ENCODE assay signal across 7 cellular contexts in genomic region chr5:66554211-66554610, GRCh38. TPM values are rescaled to one million over a fixed set of nuclear protein-coding genes. Genes with fewer than 3 reads are reported as not detected.
A peak's percentile ranks its signal among the peaks of the same experiment; 100 is the strongest.
DNase-seq lines count a peak whose midpoint lies in the region; ATAC-seq, FAIRE-seq and TF ChIP-seq lines count a peak whose summit lies in the region.

No MANE protein-coding gene starts in this region.

- H3K36me3 ChIP-seq in H1 (ENCODE audit: control insufficient read depth in 2 of 4, insufficient read depth in 4 of 4, low read length in 3 of 4), result no peaks in the 10 kb centered on the region

- TF ChIP-seq RAD21 in H1 (IDR thresholded peaks at IDR 0.05 in 1 of 2, conservative IDR thresholded peaks at IDR 0.05 in 1 of 2; ENCODE audit: low read depth in 2 of 2, low read length in 2 of 2), result no peak

- H3K14ac ChIP-seq in H1 (ENCODE audit: insufficient read length), result no peak overlapping the region

- peak; percentile 6 for DNase-seq in NCI-H2029 treated with DMSO at 0.1 percent for 48 hours (lab: John Stamatoyannopoulos, UW)
- DNase-seq in H1 (ENCODE audit: low read depth in 1 of 2, low spot score in 2 of 2), result no peak
- no peak for DNase-seq in WTC11 (ENCODE audit: low spot score)
- DNase-seq in NCI-H187 (lab: John Stamatoyannopoulos, UW), result no peak
- DNase-seq in epidermal melanocyte (ENCODE audit: insufficient read length, low spot score), result no peak

- no peak overlapping the region for H2BK20ac ChIP-seq in H1 (ENCODE audit: low read length)

- H3K56ac ChIP-seq in H1 (replicated peaks; ENCODE audit: insufficient read length, low read depth, low read length), result no peak overlapping the region

- no peak overlapping the region for H3K4me3 ChIP-seq in H1 (ENCODE audit: extremely low read depth in 1 of 4, insufficient read depth in 2 of 4, low read depth in 3 of 4, low read length in 4 of 4)

- no peak overlapping the region for H2BK15ac ChIP-seq in H1 (ENCODE audit: low read length)

- no peaks in the 10 kb centered on the region for H3K4me1 ChIP-seq in H1 (replicated peaks in 1 of 4; ENCODE audit: control insufficient read depth in 3 of 4, insufficient read depth in 4 of 4, low read length in 3 of 4)

- no peak overlapping the region for H3K18ac ChIP-seq in H1 (ENCODE audit: extremely low read depth, low read length)

- H3K4me1 Mint-ChIP-seq in WTC11, result no peaks in the 10 kb centered on the region

- whole genome bisulfite sequencing in H1 (ENCODE audit: extremely low coverage in 1 of 2, insufficient coverage in 1 of 2, insufficient read length in 1 of 2, insufficient replicate concordance in 2 of 2, low coverage in 1 of 2, low lambda C conversion rate in 2 of 2, missing lambda C conversion rate in 1 of 2), 2 experiments, result 88% methylated on average over 4 of the region's 4 CpGs; no CpG with 5 or more reads in 1 of the 2 experiments

- peak overlapping the region; percentile 52; the same call in 1 of the 2 replicates for H2AFZ ChIP-seq in H1 (ENCODE audit: low read length)

- no peak for TF ChIP-seq EP300 in H1 (IDR thresholded peaks at IDR 0.05; ENCODE audit: borderline replicate concordance in 1 of 2, low read depth in 2 of 2, low read length in 2 of 2)

- H3K4me2 ChIP-seq in H1 (ENCODE audit: insufficient read depth in 1 of 2, low read depth in 2 of 2, low read length in 2 of 2), result no peak overlapping the region

- peaks cover 0 to 3% of the 10 kb centered on the region in 2 experiments; a peak in 1 of 4 replicates for H3K9me3 ChIP-seq in H1 (ENCODE audit: insufficient read depth in 2 of 2, low read depth in 1 of 2, low read length in 1 of 2)

- TF ChIP-seq CTCF in H1 (IDR thresholded peaks at IDR 0.05; ENCODE audit: control extremely low read depth in 1 of 3, insufficient read depth in 1 of 3, low read depth in 1 of 3, low read length in 3 of 3), result no peak
- no peak for TF ChIP-seq CTCF in WTC11 (IDR thresholded peaks at IDR 0.05)

- no peak overlapping the region for H4K8ac ChIP-seq in H1 (ENCODE audit: extremely low read depth, insufficient read depth, low read length)

- H3K36me3 Mint-ChIP-seq in WTC11, result peaks cover 3% of the 10 kb centered on the region

- peak; percentile 98 for ATAC-seq in GM18909 (IDR thresholded peaks at IDR 0.05; ENCODE audit: poor library complexity, unreplicated experiment)
- peak; percentile 96 for ATAC-seq in HG02763 (IDR thresholded peaks at IDR 0.05; ENCODE audit: unreplicated experiment)
- ATAC-seq in WTC11, result no peak

- TF ChIP-seq POLR2A in H1 (IDR thresholded peaks at IDR 0.05; ENCODE audit: control extremely low read depth in 1 of 2, low read depth in 2 of 2, low read length in 2 of 2), result no peak

- FAIRE-seq in H1 (lab: Jason Lieb, UNC), result no peak

- H4K91ac ChIP-seq in H1 (replicated peaks; ENCODE audit: insufficient read length, low read length), result no peak overlapping the region

- no peak overlapping the region for H3K9ac ChIP-seq in H1 (replicated peaks in 1 of 4; ENCODE audit: extremely low read depth in 1 of 4, low read depth in 3 of 4, low read length in 3 of 4)

- CTCF ChIA-PET in H1 (lab: Charles Lee; ENCODE audit: partially characterized antibody), result interaction anchor here (1.4 kb wide), 1 partner anchor 248 kb away, joined by 4 read pairs; no protein-coding TSS in a partner anchor
- CTCF ChIA-PET in WTC11 (lab: Charles Lee), result no interaction called here

- H3K27me3 Mint-ChIP-seq in WTC11 (ENCODE audit: low read depth), result no peaks in the 10 kb centered on the region

- POLR2A ChIA-PET in H1 (lab: Charles Lee; ENCODE audit: partially characterized antibody) (no interaction called here), WTC11 (lab: Charles Lee) (no interaction called here)

- H3K23ac ChIP-seq in H1 (ENCODE audit: insufficient read length), result no peak overlapping the region

- no peaks in the 10 kb centered on the region for H3K79me1 ChIP-seq in H1 (ENCODE audit: low read depth, low read length)

- no peak overlapping the region for H2AK5ac ChIP-seq in H1 (ENCODE audit: low read depth, low read length)

- no peaks in the 10 kb centered on the region for H3K23me2 ChIP-seq in H1 (ENCODE audit: low read depth, low read length)

- H4K20me1 ChIP-seq in H1 (replicated peaks in 1 of 2; ENCODE audit: control insufficient read depth in 1 of 2, insufficient read depth in 2 of 2, low read length in 2 of 2), result no peaks in the 10 kb centered on the region

- no peak overlapping the region for H3K4me3 Mint-ChIP-seq in WTC11

- no peak overlapping the region for H3K27ac Mint-ChIP-seq in WTC11

- H2BK5ac ChIP-seq in H1 (ENCODE audit: low read depth, low read length), result no peak overlapping the region

- H3K79me2 ChIP-seq in H1 (ENCODE audit: control insufficient read depth in 1 of 2, insufficient read depth in 2 of 2, low read length in 2 of 2), result no peaks in the 10 kb centered on the region

- H3K27me3 ChIP-seq in H1 (replicated peaks in 1 of 4; ENCODE audit: control insufficient read depth in 3 of 4, extremely low read depth in 1 of 4, insufficient read depth in 3 of 4, low read length in 3 of 4), result no peaks in the 10 kb centered on the region

- no peak overlapping the region for H4K5ac ChIP-seq in H1 (ENCODE audit: insufficient read length, low read depth, low read length)

- no peak overlapping the region for H2BK120ac ChIP-seq in H1 (replicated peaks; ENCODE audit: low read depth, low read length)

- no peak overlapping the region for H3K4ac ChIP-seq in H1 (replicated peaks; ENCODE audit: insufficient read length, low read depth, low read length)

- no peak overlapping the region for H3K27ac ChIP-seq in H1 (ENCODE audit: low read depth, low read length)

- H3K9me3 Mint-ChIP-seq in WTC11, result peaks cover 16% of the 10 kb centered on the region

- no peak overlapping the region for H2BK12ac ChIP-seq in H1 (ENCODE audit: low read depth, low read length)

TF ChIP-seq in H1, 55 proteins besides CTCF, POLR2A, EP300 and RAD21:
- TF ChIP-seq TAF7 (optimal IDR thresholded peaks at IDR 0.05; ENCODE audit: borderline replicate concordance, low read depth, low read length), result no peak
- TF ChIP-seq EZH2 (IDR thresholded peaks at IDR 0.05; ENCODE audit: low read depth, low read length, severe bottlenecking), result no peak
- TF ChIP-seq BRCA1 (IDR thresholded peaks at IDR 0.05; ENCODE audit: low read depth, low read length), result no peak
- TF ChIP-seq CBX8 (IDR thresholded peaks at IDR 0.05; ENCODE audit: borderline replicate concordance, low read depth, low read length), result no peak
- TF ChIP-seq GTF2F1 (IDR thresholded peaks at IDR 0.05; ENCODE audit: borderline replicate concordance, low read depth, low read length), result no peak
- no peak for TF ChIP-seq TEAD4 (IDR thresholded peaks at IDR 0.05; ENCODE audit: low read depth, low read length)
- no peak for TF ChIP-seq CTBP2 (IDR thresholded peaks at IDR 0.05; ENCODE audit: borderline replicate concordance, insufficient read depth, insufficient read length, low read length)
- TF ChIP-seq JUND (IDR thresholded peaks at IDR 0.05; ENCODE audit: low read length), result no peak
TF ChIP-seq in H1: peak in this region for 0.

TF ChIP-seq in WTC11, 78 proteins besides CTCF, POLR2A, EP300 and RAD21:
- no peak for TF ChIP-seq TEAD4 (CRISPR knock-in tag; IDR thresholded peaks at IDR 0.05)

RNA-seq across cellular contexts. Expression of gene MAST4, which starts 42.0 kb away (rescaled TPM):
- total RNA-seq in H1 (2021; fragmentation: NEBNext Ultra II Directional; extraction: Animal tissue kit (Norgen Biotek cat#: 25700)), result 2.6 and 4.4 TPM in 2 replicates
- polyA plus RNA-seq in H1 (2011; rRNA removed), result 1.5 and 2.1 TPM in 2 replicates
- polyA plus RNA-seq in H1 (2011; cell fraction: cytosol; rRNA removed), result 1.5 TPM
- 6.9 TPM for polyA plus RNA-seq in H1 (2011; cell fraction: nucleus; rRNA removed)
- polyA plus RNA-seq in H1 (2012, experiment 1 of 2), result 1.1 to 1.9 TPM (median 1.6 TPM) in 4 replicates
- polyA plus RNA-seq in H1 (2012, experiment 2 of 2), result 0.92 TPM
- polyA plus RNA-seq in H1 (2013, experiment 1 of 2), result 2.3 TPM
- polyA plus RNA-seq in H1 (2013, experiment 2 of 2), result 2.0 TPM
- polyA minus RNA-seq in H1 (2011; rRNA and poly(A)+ RNA removed), result 10.4 and 12.0 TPM in 2 replicates
- polyA minus RNA-seq in H1 (2011; cell fraction: cytosol; rRNA and poly(A)+ RNA removed), result 6.8 TPM
- polyA minus RNA-seq in H1 (2011; cell fraction: nucleus; rRNA and poly(A)+ RNA removed), result 39.1 TPM
- total RNA-seq in WTC11 (2021), result 7.3 to 10.0 TPM (median 8.0 TPM) in 3 replicates
